ENCODE assay signal across 3 cellular contexts in the genomic region with DNA sequence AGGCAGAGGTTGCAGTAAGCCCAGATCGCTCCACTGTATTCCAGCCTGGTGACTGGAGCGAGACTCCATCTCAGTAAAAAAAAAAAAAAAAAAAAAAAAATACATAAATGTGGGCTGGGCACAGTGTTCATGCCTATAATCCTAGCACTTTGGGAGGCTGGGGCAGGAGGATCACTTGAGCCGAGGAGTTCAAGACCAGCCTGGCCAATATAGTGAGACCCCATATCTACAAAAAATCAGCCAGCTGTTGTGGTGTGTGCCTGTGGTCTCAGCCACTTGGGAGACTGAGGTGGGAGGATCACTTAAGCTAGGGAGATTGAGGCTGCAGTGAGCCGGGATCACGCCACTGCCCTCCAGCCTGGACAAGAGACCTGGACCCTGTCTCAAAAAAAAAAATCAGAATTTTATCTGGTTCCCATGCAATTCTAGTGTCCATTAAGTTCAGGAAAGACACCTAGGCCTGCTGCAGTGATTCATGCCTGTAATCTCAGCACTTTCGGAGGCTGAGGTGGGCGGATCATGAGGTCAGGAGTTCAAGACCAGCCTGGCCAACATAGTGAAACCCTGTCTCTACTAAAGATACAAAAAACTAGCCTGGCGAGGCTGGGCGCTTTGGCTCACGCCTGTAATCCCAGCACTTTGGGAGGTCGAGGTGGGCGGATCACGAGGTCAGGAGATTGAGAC.
TF ChIP-seq lines count a peak whose summit lies in the region.

No MANE protein-coding gene starts in this region.

TF ChIP-seq in HEK293, 187 proteins besides CTCF, POLR2A, EP300 and RAD21:
- peak; percentile 13; the same call in 1 of the 2 replicates for TF ChIP-seq EGR2 (tag by site-specific recombination; IDR thresholded peaks at IDR 0.05; ENCODE audit: low read depth)
- TF ChIP-seq ZNF121 (tag by site-specific recombination; IDR thresholded peaks at IDR 0.05): peak; percentile 67; the same call in 1 of the 2 replicates

TF ChIP-seq in WTC11, 78 proteins besides CTCF, POLR2A, EP300 and RAD21:
- peak; percentile 60; the same call in 1 of the 2 replicates for TF ChIP-seq ZNF121 (CRISPR knock-in tag; IDR thresholded peaks at IDR 0.05)

TF ChIP-seq in K562, 482 proteins besides CTCF, POLR2A, EP300 and RAD21:
- TF ChIP-seq EGR1 (conservative IDR thresholded peaks at IDR 0.05): peak; percentile 41; the same call in 1 of the 2 replicates
- peak; percentile 74; the same call in 1 of the 2 replicates for TF ChIP-seq ZNF121 (CRISPR knock-in tag; conservative IDR thresholded peaks at IDR 0.05)
- peak; percentile 80 to 89; a peak in 3 of 4 replicates for TF ChIP-seq KDM1A (IDR thresholded peaks at IDR 0.05)
